19 cellular contexts compared by ENCODE assay signal in the genomic region with DNA sequence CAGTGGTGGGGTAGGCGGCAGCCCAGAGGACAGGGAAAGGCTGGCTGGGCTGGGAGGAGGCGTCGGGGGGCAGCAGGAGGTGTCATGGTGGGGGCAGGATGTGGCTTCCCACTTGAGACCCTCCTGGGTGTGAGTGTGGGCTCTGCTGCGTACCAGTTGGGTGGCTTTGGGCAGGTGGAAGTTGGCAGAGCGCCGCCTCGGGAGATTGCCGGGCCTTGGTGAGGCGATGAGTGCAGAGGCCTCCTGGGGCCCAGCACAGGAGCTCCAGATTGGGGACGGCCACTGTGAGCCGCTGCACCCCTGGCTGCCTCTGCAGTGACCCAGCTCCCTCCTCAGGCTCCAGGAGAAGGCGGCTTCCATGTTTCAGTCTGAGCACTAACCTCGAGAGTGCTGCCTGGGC.
"Had no signal": no experiment of that assay in that cellular context is flagged by ENCODE, and none has a peak within 500 bp of the region (broad histone marks: within the 10 kb centered on the region; RNA-seq: fewer than 3 reads in every experiment).

No MANE protein-coding gene starts in this region.

- H3K27me3 ChIP-seq: esophagus muscularis mucosa, ovary, suprapubic skin, upper lobe of left lung had no signal

- DNase-seq: activated CD4-positive, alpha-beta T cell treated with anti-CD3 and anti-CD28 coated beads, Interleukin-2, amount 10 ng/mL, durations not matched to agents 7 days and 5 days; activated CD8-positive, alpha-beta memory T cell treated with anti-CD3 and anti-CD28 coated beads, Interleukin-2, amount 50 U/mL, for 48 hours; activated gamma-delta T cell treated with Interleukin-2 at 50 U/mL for 16 hours; amniotic stem cell; central memory CD4-positive, alpha-beta T cell; kidney glomerular epithelial cell; midbrain; ovary; stimulated activated CD4-positive, alpha-beta T cell treated with anti-CD3 and anti-CD28 coated beads, Interleukin-15, amount 100 ng/mL, for 24 hours; stimulated activated CD4-positive, alpha-beta T cell treated with anti-CD3 and anti-CD28 coated beads, Interleukin-4, amount 100 ng/mL, for 1 hour; stimulated activated naive CD4-positive, alpha-beta T cell treated with Interleukin-2 at 50 U/mL for 16 hours had no signal

- H3K4me3 ChIP-seq: coronary artery, esophagus muscularis mucosa, lung, ovary, suprapubic skin, upper lobe of left lung had no signal

- H3K27ac Mint-ChIP-seq: activated CD4-positive, alpha-beta T cell treated with anti-CD3 and anti-CD28 coated beads, Interleukin-2, amount 10 ng/mL, durations not matched to agents 7 days and 5 days; activated naive CD8-positive, alpha-beta T cell had no signal

- H3K9me3 Mint-ChIP-seq: activated CD4-positive, alpha-beta T cell treated with anti-CD3 and anti-CD28 coated beads, Interleukin-2, amount 10 ng/mL, durations not matched to agents 7 days and 5 days; neural crest cell; T-helper 2 cell treated with Interferon-gamma antibody and Interleukin-4, amounts not matched to agents 5 μg/mL and 100 μg/mL, for 36 hours had no signal

- H3K36me3 ChIP-seq: ovary, suprapubic skin had no signal

- H3K4me3 Mint-ChIP-seq: activated CD4-positive, alpha-beta T cell treated with anti-CD3 and anti-CD28 coated beads, Interleukin-2, amount 10 ng/mL, durations not matched to agents 7 days and 5 days; activated naive CD8-positive, alpha-beta T cell; neural crest cell; T-helper 2 cell treated with Interferon-gamma antibody and Interleukin-4, amounts not matched to agents 5 μg/mL and 100 μg/mL, for 36 hours had no signal

- H3K9me3 ChIP-seq: esophagus muscularis mucosa, ovary, suprapubic skin, upper lobe of left lung had no signal

- H3K4me1 Mint-ChIP-seq: activated CD4-positive, alpha-beta T cell treated with anti-CD3 and anti-CD28 coated beads, Interleukin-2, amount 10 ng/mL, durations not matched to agents 7 days and 5 days had no signal

- H3K36me3 Mint-ChIP-seq: activated naive CD8-positive, alpha-beta T cell had no signal

- H3K27ac ChIP-seq: coronary artery, esophagus muscularis mucosa, ovary, suprapubic skin, upper lobe of left lung had no signal

- H3K27me3 Mint-ChIP-seq: activated CD4-positive, alpha-beta T cell treated with anti-CD3 and anti-CD28 coated beads, Interleukin-2, amount 10 ng/mL, durations not matched to agents 7 days and 5 days; activated naive CD8-positive, alpha-beta T cell had no signal
